Comparison of ENCODE assay signal across 16 cellular contexts in the genomic region with DNA sequence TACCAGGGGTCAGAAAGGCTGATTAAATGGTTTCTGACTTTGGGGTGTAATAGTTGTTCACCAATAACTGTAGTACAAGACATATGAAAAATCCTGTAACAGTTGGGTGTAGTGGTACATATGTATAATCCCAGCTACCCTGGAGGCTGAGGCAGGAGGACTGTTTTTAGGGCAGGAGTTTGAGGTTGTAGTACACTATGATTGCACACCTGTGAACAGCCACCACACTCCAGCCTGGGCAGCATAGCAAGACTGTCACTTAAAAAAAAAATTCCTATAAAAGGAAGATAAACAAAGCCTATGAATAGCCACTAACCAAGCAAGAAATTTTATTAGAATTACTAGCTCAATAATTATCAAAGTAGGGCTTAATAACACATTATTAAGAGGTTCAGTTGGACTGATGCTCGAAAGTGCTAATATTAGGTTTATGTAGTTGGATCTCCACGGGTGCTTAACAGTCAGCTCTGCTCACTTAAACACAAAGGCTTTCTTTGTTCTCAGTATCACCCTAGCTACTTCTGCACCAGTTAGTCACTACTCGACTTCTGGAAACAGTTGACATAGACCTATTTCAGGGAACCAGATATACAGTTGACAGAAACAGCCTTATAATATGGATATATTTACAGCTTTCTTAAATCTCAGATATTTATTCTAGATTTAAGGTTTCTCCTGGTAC.
DNase-seq lines count a peak whose midpoint lies in the region; ATAC-seq and TF ChIP-seq lines count a peak whose summit lies in the region.
"Had no signal": no experiment of that assay in that cellular context is flagged by ENCODE, and none has a peak within 500 bp of the region (broad histone marks: within the 10 kb centered on the region; RNA-seq: fewer than 3 reads in every experiment).

No MANE protein-coding gene starts in this region.

- H3K9me3 ChIP-seq in smooth muscle cell (replicated peaks; ENCODE audit: low read depth) (no peaks in the 10 kb centered on the region), T-helper 17 cell (ENCODE audit: control insufficient read depth, low read length, poor library complexity, severe bottlenecking) (no peaks in the 10 kb centered on the region), tibial nerve (peaks cover 0 to 4% (median 0%) of the 10 kb centered on the region in 4 donors)

- H3F3A ChIP-seq in smooth muscle cell (ENCODE audit: low read depth) = peaks cover 4% of the 10 kb centered on the region

- peak; percentile 9 for DNase-seq in NCI-H2227 treated with DMSO at 0.1 percent for 48 hours (lab: John Stamatoyannopoulos, UW)
- no peak for DNase-seq in NCI-H2227 (lab: John Stamatoyannopoulos, UW; ENCODE audit: unreplicated experiment)
- peak; percentile 50 for DNase-seq in astrocyte of the hippocampus (ENCODE audit: low read depth, low spot score)
- peak; percentile 42 for DNase-seq in kidney glomerular epithelial cell (lab: John Stamatoyannopoulos, UW)
- DNase-seq in smooth muscle cell (lab: John Stamatoyannopoulos, UW; ENCODE audit: unreplicated experiment) = no peak
- DNase-seq in activated T-cell treated with anti-CD3 and anti-CD28 coated beads, Interleukin-2, amount 50 U/mL, for 1 hour = no peak
- no peak for DNase-seq in T-helper 17 cell
- no peak for DNase-seq in tibial nerve (ENCODE audit: low spot score in 2 of 2)
- DNase-seq: ACHN; activated CD4-positive, alpha-beta T cell treated with anti-CD3 and anti-CD28 coated beads for 48 hours; activated T-cell treated with anti-CD3 and anti-CD28 coated beads for 4 hours; CD8-positive, alpha-beta memory T cell; NCI-H524 treated with DMSO at 0.1 percent for 48 hours; stimulated activated CD4-positive, alpha-beta T cell treated with anti-CD3 and anti-CD28 coated beads, Interleukin-15, amount 100 ng/mL, for 24 hours had no signal

- H3K27me3 ChIP-seq in smooth muscle cell (ENCODE audit: low read depth) (no peaks in the 10 kb centered on the region), tibial nerve (no peaks in the 10 kb centered on the region)

- no peak overlapping the region for H3K4me3 Mint-ChIP-seq in T-helper 17 cell
- H3K4me3 Mint-ChIP-seq: activated naive CD8-positive, alpha-beta T cell; CD8-positive, alpha-beta memory T cell had no signal

- TF ChIP-seq CTCF in smooth muscle cell (IDR thresholded peaks at IDR 0.05; ENCODE audit: borderline replicate concordance, insufficient read depth, poor library complexity, severe bottlenecking) (no peak), tibial nerve (IDR thresholded peaks at IDR 0.05) (no peak)

- H3K27ac Mint-ChIP-seq in T-helper 17 cell = no peak overlapping the region
- H3K27ac Mint-ChIP-seq: activated naive CD8-positive, alpha-beta T cell; CD8-positive, alpha-beta memory T cell had no signal

- H3K9ac ChIP-seq in smooth muscle cell (ENCODE audit: low read depth) = no peak overlapping the region
- H3K9ac ChIP-seq: parathyroid adenoma had no signal

- no peak for TF ChIP-seq EP300 in tibial nerve (IDR thresholded peaks at IDR 0.05)

- no peak overlapping the region for H2AFZ ChIP-seq in smooth muscle cell (ENCODE audit: low read depth)
- H2AFZ ChIP-seq: parathyroid adenoma had no signal

- peaks cover 10% of the 10 kb centered on the region for H3K4me1 ChIP-seq in smooth muscle cell (ENCODE audit: low read depth)
- H3K4me1 ChIP-seq in tibial nerve = peaks cover 0 to 9% (median 0%) of the 10 kb centered on the region in 4 donors
- H3K4me1 ChIP-seq: parathyroid adenoma had no signal

- H3K27me3 Mint-ChIP-seq in T-helper 17 cell = no peaks in the 10 kb centered on the region
- H3K27me3 Mint-ChIP-seq: activated naive CD8-positive, alpha-beta T cell had no signal

- no peak for ATAC-seq in T-helper 17 cell

- peaks cover 20% of the 10 kb centered on the region for H3K79me2 ChIP-seq in smooth muscle cell (ENCODE audit: low read depth)

- H4K20me1 ChIP-seq in smooth muscle cell (ENCODE audit: low read depth) = peaks cover 15% of the 10 kb centered on the region

- WGBS in smooth muscle cell (ENCODE audit: low lambda C conversion rate) = 11% methylated on average over 3 of the region's 3 CpGs
- 23 to 28% methylated on average over 3 of the region's 3 CpGs for WGBS in tibial nerve, 2 donors

- H3K27ac ChIP-seq in smooth muscle cell (ENCODE audit: low read depth) (no peak overlapping the region), tibial nerve (no peak overlapping the region)
- H3K27ac ChIP-seq: parathyroid adenoma had no signal

- H3K36me3 ChIP-seq in smooth muscle cell (ENCODE audit: low read depth) = no peaks in the 10 kb centered on the region
- no peaks in the 10 kb centered on the region for H3K36me3 ChIP-seq in tibial nerve

- TF ChIP-seq POLR2A in tibial nerve (IDR thresholded peaks at IDR 0.05) = no peak

- no peak overlapping the region for H3K4me3 ChIP-seq in smooth muscle cell
- H3K4me3 ChIP-seq in tibial nerve = no peak overlapping the region

- H3K36me3 Mint-ChIP-seq in T-helper 17 cell (ENCODE audit: low read depth) = peaks cover 2% of the 10 kb centered on the region
- H3K36me3 Mint-ChIP-seq: CD8-positive, alpha-beta memory T cell had no signal

- no peaks in the 10 kb centered on the region for H3K4me1 Mint-ChIP-seq in T-helper 17 cell
- H3K4me1 Mint-ChIP-seq: CD8-positive, alpha-beta memory T cell had no signal

- H3K4me2 ChIP-seq in smooth muscle cell = peak overlapping the region; percentile 5

Comparison
In these comparisons a context has a peak if more than half of its experiments do, and no peak if none do; other contexts are left out.
1. DNase-seq: peak in NCI-H2227 treated with DMSO at 0.1 percent for 48 hours (single experiment), astrocyte of the hippocampus (single experiment) and kidney glomerular epithelial cell (single experiment); none in NCI-H2227 (single experiment), smooth muscle cell (single experiment), activated T-cell treated with anti-CD3 and anti-CD28 coated beads, Interleukin-2, amount 50 U/mL, for 1 hour (single experiment), T-helper 17 cell (0 of 3) and tibial nerve (0 of 2).